ENCODE assay signal across 1 cellular context in the genomic region with DNA sequence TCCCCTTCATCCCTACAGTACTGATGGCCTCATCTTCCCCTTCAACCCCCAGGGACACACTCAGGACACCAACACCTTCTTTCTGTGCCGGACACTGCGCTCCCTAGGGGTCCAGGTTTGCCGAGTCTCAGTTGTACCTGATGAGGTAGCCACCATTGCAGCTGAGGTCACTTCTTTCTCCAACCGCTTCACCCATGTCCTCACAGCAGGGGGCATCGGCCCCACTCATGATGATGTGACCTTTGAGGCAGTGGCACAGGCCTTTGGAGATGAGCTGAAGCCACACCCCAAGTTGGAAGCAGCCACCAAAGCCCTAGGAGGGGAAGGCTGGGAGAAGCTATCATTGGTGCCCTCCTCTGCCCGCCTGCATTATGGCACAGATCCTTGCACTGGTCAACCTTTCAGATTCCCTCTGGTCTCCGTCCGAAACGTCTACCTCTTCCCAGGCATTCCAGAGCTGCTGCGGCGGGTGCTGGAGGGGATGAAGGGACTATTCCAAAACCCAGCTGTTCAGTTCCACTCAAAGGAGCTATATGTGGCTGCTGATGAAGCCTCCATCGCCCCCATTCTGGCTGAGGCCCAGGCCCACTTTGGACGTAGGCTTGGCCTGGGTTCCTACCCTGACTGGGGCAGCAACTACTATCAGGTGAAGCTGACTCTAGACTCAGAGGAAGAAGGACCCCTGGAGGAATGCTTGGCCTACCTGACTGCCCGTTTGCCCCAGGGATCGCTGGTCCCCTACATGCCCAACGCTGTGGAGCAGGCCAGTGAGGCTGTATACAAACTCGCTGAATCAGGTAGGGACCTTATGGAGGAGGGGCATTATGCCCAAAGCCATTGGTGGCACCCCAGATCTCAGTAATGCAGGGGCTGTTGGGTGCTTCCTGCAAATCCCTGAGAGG.
TF ChIP-seq lines count a peak whose summit lies in the region.

No MANE protein-coding gene starts in this region.

TF ChIP-seq in GM12878, 131 proteins besides CTCF, POLR2A, EP300 and RAD21:
- TF ChIP-seq POLR2AphosphoS2 (IDR thresholded peaks at IDR 0.05; ENCODE audit: low read depth, low read length) = no peak
- no peak for TF ChIP-seq KDM1A (IDR thresholded peaks at IDR 0.05; ENCODE audit: borderline replicate concordance)
- TF ChIP-seq NFYA (IDR thresholded peaks at IDR 0.05; ENCODE audit: borderline replicate concordance, low read depth, low read length) = no peak
- TF ChIP-seq GABPA (IDR thresholded peaks at IDR 0.05; ENCODE audit: low read depth) = no peak
- TF ChIP-seq, protein P1, sequence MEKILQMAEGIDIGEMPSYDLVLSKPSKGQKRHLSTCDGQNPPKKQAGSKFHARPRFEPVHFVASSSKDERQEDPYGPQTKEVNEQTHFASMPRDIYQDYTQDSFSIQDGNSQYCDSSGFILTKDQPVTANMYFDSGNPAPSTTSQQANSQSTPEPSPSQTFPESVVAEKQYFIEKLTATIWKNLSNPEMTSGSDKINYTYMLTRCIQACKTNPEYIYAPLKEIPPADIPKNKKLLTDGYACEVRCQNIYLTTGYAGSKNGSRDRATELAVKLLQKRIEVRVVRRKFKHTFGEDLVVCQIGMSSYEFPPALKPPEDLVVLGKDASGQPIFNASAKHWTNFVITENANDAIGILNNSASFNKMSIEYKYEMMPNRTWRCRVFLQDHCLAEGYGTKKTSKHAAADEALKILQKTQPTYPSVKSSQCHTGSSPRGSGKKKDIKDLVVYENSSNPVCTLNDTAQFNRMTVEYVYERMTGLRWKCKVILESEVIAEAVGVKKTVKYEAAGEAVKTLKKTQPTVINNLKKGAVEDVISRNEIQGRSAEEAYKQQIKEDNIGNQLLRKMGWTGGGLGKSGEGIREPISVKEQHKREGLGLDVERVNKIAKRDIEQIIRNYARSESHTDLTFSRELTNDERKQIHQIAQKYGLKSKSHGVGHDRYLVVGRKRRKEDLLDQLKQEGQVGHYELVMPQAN (conservative IDR thresholded peaks at IDR 0.05) = no peak
- TF ChIP-seq, protein P2, sequence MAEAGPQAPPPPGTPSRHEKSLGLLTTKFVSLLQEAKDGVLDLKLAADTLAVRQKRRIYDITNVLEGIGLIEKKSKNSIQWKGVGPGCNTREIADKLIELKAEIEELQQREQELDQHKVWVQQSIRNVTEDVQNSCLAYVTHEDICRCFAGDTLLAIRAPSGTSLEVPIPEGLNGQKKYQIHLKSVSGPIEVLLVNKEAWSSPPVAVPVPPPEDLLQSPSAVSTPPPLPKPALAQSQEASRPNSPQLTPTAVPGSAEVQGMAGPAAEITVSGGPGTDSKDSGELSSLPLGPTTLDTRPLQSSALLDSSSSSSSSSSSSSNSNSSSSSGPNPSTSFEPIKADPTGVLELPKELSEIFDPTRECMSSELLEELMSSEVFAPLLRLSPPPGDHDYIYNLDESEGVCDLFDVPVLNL (IDR thresholded peaks at IDR 0.05; ENCODE audit: low read depth, low read length) = no peak
- TF ChIP-seq, protein P3, sequence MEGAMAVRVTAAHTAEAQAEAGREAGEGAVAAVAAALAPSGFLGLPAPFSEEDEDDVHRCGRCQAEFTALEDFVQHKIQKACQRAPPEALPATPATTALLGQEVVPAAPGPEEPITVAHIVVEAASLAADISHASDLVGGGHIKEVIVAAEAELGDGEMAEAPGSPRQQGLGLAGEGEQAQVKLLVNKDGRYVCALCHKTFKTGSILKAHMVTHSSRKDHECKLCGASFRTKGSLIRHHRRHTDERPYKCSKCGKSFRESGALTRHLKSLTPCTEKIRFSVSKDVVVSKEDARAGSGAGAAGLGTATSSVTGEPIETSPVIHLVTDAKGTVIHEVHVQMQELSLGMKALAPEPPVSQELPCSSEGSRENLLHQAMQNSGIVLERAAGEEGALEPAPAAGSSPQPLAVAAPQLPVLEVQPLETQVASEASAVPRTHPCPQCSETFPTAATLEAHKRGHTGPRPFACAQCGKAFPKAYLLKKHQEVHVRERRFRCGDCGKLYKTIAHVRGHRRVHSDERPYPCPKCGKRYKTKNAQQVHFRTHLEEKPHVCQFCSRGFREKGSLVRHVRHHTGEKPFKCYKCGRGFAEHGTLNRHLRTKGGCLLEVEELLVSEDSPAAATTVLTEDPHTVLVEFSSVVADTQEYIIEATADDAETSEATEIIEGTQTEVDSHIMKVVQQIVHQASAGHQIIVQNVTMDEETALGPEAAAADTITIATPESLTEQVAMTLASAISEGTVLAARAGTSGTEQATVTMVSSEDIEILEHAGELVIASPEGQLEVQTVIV (IDR thresholded peaks at IDR 0.05; ENCODE audit: borderline replicate concordance, partially characterized antibody) = no peak
- TF ChIP-seq, protein P4, sequence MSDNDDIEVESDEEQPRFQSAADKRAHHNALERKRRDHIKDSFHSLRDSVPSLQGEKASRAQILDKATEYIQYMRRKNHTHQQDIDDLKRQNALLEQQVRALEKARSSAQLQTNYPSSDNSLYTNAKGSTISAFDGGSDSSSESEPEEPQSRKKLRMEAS (IDR thresholded peaks at IDR 0.05; ENCODE audit: low read depth, low read length) = no peak
- TF ChIP-seq LARP7 (IDR thresholded peaks at IDR 0.05) = no peak
- TF ChIP-seq HDAC2 (IDR thresholded peaks at IDR 0.05) = no peak
- TF ChIP-seq, protein P5, sequence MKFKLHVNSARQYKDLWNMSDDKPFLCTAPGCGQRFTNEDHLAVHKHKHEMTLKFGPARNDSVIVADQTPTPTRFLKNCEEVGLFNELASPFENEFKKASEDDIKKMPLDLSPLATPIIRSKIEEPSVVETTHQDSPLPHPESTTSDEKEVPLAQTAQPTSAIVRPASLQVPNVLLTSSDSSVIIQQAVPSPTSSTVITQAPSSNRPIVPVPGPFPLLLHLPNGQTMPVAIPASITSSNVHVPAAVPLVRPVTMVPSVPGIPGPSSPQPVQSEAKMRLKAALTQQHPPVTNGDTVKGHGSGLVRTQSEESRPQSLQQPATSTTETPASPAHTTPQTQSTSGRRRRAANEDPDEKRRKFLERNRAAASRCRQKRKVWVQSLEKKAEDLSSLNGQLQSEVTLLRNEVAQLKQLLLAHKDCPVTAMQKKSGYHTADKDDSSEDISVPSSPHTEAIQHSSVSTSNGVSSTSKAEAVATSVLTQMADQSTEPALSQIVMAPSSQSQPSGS (IDR thresholded peaks at IDR 0.05; ENCODE audit: low read length) = no peak
- TF ChIP-seq MYC (IDR thresholded peaks at IDR 0.05; ENCODE audit: insufficient read depth, insufficient read length, insufficient replicate concordance, low read length, severe bottlenecking) = no peak
- no peak for TF ChIP-seq SUZ12 (IDR thresholded peaks at IDR 0.05; ENCODE audit: unreplicated experiment)
- TF ChIP-seq, protein P6, sequence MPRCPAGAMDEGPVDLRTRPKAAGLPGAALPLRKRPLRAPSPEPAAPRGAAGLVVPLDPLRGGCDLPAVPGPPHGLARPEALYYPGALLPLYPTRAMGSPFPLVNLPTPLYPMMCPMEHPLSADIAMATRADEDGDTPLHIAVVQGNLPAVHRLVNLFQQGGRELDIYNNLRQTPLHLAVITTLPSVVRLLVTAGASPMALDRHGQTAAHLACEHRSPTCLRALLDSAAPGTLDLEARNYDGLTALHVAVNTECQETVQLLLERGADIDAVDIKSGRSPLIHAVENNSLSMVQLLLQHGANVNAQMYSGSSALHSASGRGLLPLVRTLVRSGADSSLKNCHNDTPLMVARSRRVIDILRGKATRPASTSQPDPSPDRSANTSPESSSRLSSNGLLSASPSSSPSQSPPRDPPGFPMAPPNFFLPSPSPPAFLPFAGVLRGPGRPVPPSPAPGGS (IDR thresholded peaks at IDR 0.05; ENCODE audit: borderline replicate concordance, insufficient read depth, low read depth, low read length, poor library complexity, severe bottlenecking) = no peak
TF ChIP-seq in GM12878: peak in this region for 0.
